In the genomic region with DNA sequence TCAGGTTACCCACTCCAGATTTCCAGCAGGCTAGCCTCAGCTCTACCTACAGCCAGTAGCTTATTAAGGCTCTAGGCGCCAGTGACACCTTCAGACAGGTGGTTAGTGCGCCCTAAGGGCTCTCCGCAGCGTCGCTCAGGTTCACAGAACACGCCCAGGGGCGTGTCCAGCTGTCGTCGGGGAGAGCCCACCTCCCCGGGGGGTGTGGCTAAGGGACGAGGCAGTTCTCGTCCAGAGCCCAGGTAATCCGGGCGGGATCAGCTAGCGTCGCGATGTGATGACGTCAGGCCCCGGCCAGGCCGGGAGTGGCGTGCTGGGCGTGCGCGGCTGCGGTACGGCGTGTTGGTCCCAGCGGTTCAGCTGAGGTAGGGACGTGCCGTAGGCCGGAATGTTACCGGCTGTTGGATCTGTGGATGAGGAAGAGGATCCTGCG, we compare ENCODE assay signal across 1 cellular context.
TF ChIP-seq lines count a peak whose summit lies in the region.
"Not testable (repeated sequence)": the region's sequence is repeated elsewhere in the genome, so short reads cannot be mapped to it uniquely, and the experiment has no call there.

ZNG1E (plus strand) TSS at position 340 of the 433 bp plus-strand sequence; CDS start at position 389, 49 bp downstream.

TF ChIP-seq in HepG2, 621 proteins besides CTCF, POLR2A, EP300 and RAD21 (continued from another document):
- TF ChIP-seq KAT8 (CRISPR knock-in tag; IDR thresholded peaks at IDR 0.05) (peak; percentile 58; the same call in 1 of the 2 replicates), ARID5B (CRISPR knock-in tag; IDR thresholded peaks at IDR 0.05) (0 out of 2 replicates have a peak, but pooled peaks have one; percentile 16), ZFY (CRISPR knock-in tag; IDR thresholded peaks at IDR 0.05) (peak; percentile 71; the same call in 1 of the 2 replicates), MIXL1 (CRISPR knock-in tag; IDR thresholded peaks at IDR 0.05) (0 out of 2 replicates have a peak, but pooled peaks have one; percentile 25), MAX (IDR thresholded peaks at IDR 0.05) (peak; percentile 31; the same call in 1 of the 2 replicates), ATF1 (CRISPR knock-in tag; IDR thresholded peaks at IDR 0.05) (peak; percentile 80), MXD4 (CRISPR knock-in tag; IDR thresholded peaks at IDR 0.05) (peak; percentile 54; the same call in 1 of the 2 replicates), THAP11 (CRISPR knock-in tag; IDR thresholded peaks at IDR 0.05) (peak; percentile 69), DRAP1 (CRISPR knock-in tag; IDR thresholded peaks at IDR 0.05) (peak; percentile 56), CHD2 (IDR thresholded peaks at IDR 0.05; ENCODE audit: low read depth, low read length) (peak; percentile 54; the same call in 1 of the 2 replicates), YEATS2 (CRISPR knock-in tag; IDR thresholded peaks at IDR 0.05; ENCODE audit: borderline replicate concordance) (peak; percentile 77; the same call in 1 of the 2 replicates), ZNF574 (CRISPR knock-in tag; IDR thresholded peaks at IDR 0.05) (peak; percentile 32; the same call in 1 of the 2 replicates), CREB1 (CRISPR knock-in tag; IDR thresholded peaks at IDR 0.05) (peak; percentile 88), CREM (IDR thresholded peaks at IDR 0.05) (peak; percentile 81), KDM2A (CRISPR knock-in tag; IDR thresholded peaks at IDR 0.05; ENCODE audit: borderline replicate concordance, low read depth) (peak; percentile 53), SMAD3 (CRISPR knock-in tag; IDR thresholded peaks at IDR 0.05) (0 out of 2 replicates have a peak, but pooled peaks have one; percentile 21), GATAD1 (CRISPR knock-in tag; IDR thresholded peaks at IDR 0.05) (peak; percentile 84), POLR2AphosphoS5 (IDR thresholded peaks at IDR 0.05; ENCODE audit: low read depth, low read length) (peak; percentile 37; the same call in 1 of the 2 replicates), FOXO1 (CRISPR knock-in tag; IDR thresholded peaks at IDR 0.05) (0 out of 2 replicates have a peak, but pooled peaks have one; percentile 38), TFAP4 (IDR thresholded peaks at IDR 0.05; ENCODE audit: borderline replicate concordance, low read depth) (peak; percentile 61; the same call in 1 of the 2 replicates), ELF3 (CRISPR knock-in tag; IDR thresholded peaks at IDR 0.05) (0 out of 2 replicates have a peak, but pooled peaks have one; percentile 31), IRF2 (CRISPR knock-in tag; IDR thresholded peaks at IDR 0.05) (0 out of 2 replicates have a peak, but pooled peaks have one; percentile 26), ETV5 (CRISPR knock-in tag; IDR thresholded peaks at IDR 0.05; ENCODE audit: borderline replicate concordance) (0 out of 2 replicates have a peak, but pooled peaks have one; percentile 15), DMAP1 (CRISPR knock-in tag; IDR thresholded peaks at IDR 0.05) (peak; percentile 33; the same call in 1 of the 2 replicates), ZEB1 (IDR thresholded peaks at IDR 0.05; ENCODE audit: insufficient replicate concordance, low read depth) (peak; percentile 20), KMT2B (CRISPR knock-in tag; IDR thresholded peaks at IDR 0.05) (peak; percentile 57), ERF (CRISPR knock-in tag; IDR thresholded peaks at IDR 0.05) (0 out of 2 replicates have a peak, but pooled peaks have one; percentile 28), SP1 (CRISPR knock-in tag; IDR thresholded peaks at IDR 0.05) (peak; percentile 62), ZNF263 (CRISPR knock-in tag; IDR thresholded peaks at IDR 0.05) (peak; percentile 61; the same call in 1 of the 2 replicates), ZNF768 (CRISPR knock-in tag; IDR thresholded peaks at IDR 0.05) (0 out of 2 replicates have a peak, but pooled peaks have one; percentile 36), RBFOX2 (IDR thresholded peaks at IDR 0.05; ENCODE audit: low read depth, low read length) (peak; percentile 69), MYC (CRISPR knock-in tag; IDR thresholded peaks at IDR 0.05; ENCODE audit: borderline replicate concordance) (peak; percentile 67; the same call in 1 of the 2 replicates), SAP130 (CRISPR knock-in tag; IDR thresholded peaks at IDR 0.05; ENCODE audit: low read depth) (peak; percentile 82), PHF8 (CRISPR knock-in tag; IDR thresholded peaks at IDR 0.05) (peak; percentile 63), TAF1 (CRISPR knock-in tag; IDR thresholded peaks at IDR 0.05) (peak; percentile 50; the same call in 1 of the 2 replicates), HNRNPLL (IDR thresholded peaks at IDR 0.05; ENCODE audit: low read depth, low read length, poor library complexity, severe bottlenecking) (peak; percentile 61)
- not testable (repeated sequence) for TF ChIP-seq CREB1 (IDR thresholded peaks at IDR 0.05); CREM (CRISPR knock-in tag; IDR thresholded peaks at IDR 0.05); SP1 (IDR thresholded peaks at IDR 0.05)
- TF ChIP-seq, protein P1, sequence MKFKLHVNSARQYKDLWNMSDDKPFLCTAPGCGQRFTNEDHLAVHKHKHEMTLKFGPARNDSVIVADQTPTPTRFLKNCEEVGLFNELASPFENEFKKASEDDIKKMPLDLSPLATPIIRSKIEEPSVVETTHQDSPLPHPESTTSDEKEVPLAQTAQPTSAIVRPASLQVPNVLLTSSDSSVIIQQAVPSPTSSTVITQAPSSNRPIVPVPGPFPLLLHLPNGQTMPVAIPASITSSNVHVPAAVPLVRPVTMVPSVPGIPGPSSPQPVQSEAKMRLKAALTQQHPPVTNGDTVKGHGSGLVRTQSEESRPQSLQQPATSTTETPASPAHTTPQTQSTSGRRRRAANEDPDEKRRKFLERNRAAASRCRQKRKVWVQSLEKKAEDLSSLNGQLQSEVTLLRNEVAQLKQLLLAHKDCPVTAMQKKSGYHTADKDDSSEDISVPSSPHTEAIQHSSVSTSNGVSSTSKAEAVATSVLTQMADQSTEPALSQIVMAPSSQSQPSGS (CRISPR knock-in tag; IDR thresholded peaks at IDR 0.05): 0 out of 2 replicates have a peak, but pooled peaks have one; percentile 17
